17 cellular contexts compared by ENCODE assay signal in genomic region chr5:142609142-142609541, GRCh38.
"Had no signal": no experiment of that assay in that cellular context is flagged by ENCODE, and none has a peak within 500 bp of the region (broad histone marks: within the 10 kb centered on the region; RNA-seq: fewer than 3 reads in every experiment).

No MANE protein-coding gene starts in this region.

- H3K27me3 ChIP-seq: esophagus squamous epithelium, suprapubic skin, thyroid gland had no signal

- H3K27ac Mint-ChIP-seq: immature natural killer cell; memory B cell; natural killer cell treated with Interleukin-12 subunit alpha and Interleukin-12 subunit beta and Interleukin-15 and Interleukin-18, amount 100 ng/mL, for 72 hours; type B pancreatic cell had no signal

- H3K36me3 ChIP-seq: esophagus squamous epithelium, suprapubic skin, thyroid gland had no signal

- H3K4me1 ChIP-seq: esophagus squamous epithelium, psoas muscle, suprapubic skin had no signal

- ATAC-seq: left ventricle myocardium superior; natural killer cell treated with Interleukin-12 subunit alpha and Interleukin-12 subunit beta and Interleukin-15 and Interleukin-18, amount 100 ng/mL, for 72 hours; psoas muscle; sciatic nerve had no signal

- DNase-seq: effector memory CD4-positive, alpha-beta T cell; esophagus squamous epithelium; foreskin fibroblast; immature natural killer cell; left ventricle myocardium superior; midbrain; psoas muscle; retina; stimulated activated CD4-positive, alpha-beta T cell treated with anti-CD3 and anti-CD28 coated beads, Interleukin-2, amount 100 ng/mL, for 24 hours; stimulated activated naive CD4-positive, alpha-beta T cell; thyroid gland had no signal

- H3K4me3 Mint-ChIP-seq: central memory CD8-positive, alpha-beta T cell; immature natural killer cell; memory B cell; natural killer cell treated with Interleukin-12 subunit alpha and Interleukin-12 subunit beta and Interleukin-15 and Interleukin-18, amount 100 ng/mL, for 72 hours; type B pancreatic cell had no signal

- H3K27ac ChIP-seq: esophagus squamous epithelium, psoas muscle, suprapubic skin, thyroid gland had no signal

- H3K9me3 Mint-ChIP-seq: central memory CD8-positive, alpha-beta T cell; immature natural killer cell; memory B cell; natural killer cell treated with Interleukin-12 subunit alpha and Interleukin-12 subunit beta and Interleukin-15 and Interleukin-18, amount 100 ng/mL, for 72 hours; type B pancreatic cell had no signal

- H3K36me3 Mint-ChIP-seq: immature natural killer cell; memory B cell; natural killer cell treated with Interleukin-12 subunit alpha and Interleukin-12 subunit beta and Interleukin-15 and Interleukin-18, amount 100 ng/mL, for 72 hours; type B pancreatic cell had no signal

- H3K4me1 Mint-ChIP-seq: immature natural killer cell had no signal

- H3K4me3 ChIP-seq: esophagus squamous epithelium, psoas muscle, suprapubic skin, thyroid gland had no signal

- H3K9me3 ChIP-seq: esophagus squamous epithelium, psoas muscle, suprapubic skin, thyroid gland had no signal
